In genomic region chr4:99091841-99092240, GRCh38 we compare ENCODE assay signal across 4 cellular contexts. TPM values are rescaled to one million over a fixed set of nuclear protein-coding genes. Genes with fewer than 3 reads are reported as not detected.
"Had no signal": no experiment of that assay in that cellular context is flagged by ENCODE, and none has a peak within 500 bp of the region (broad histone marks: within the 10 kb centered on the region; RNA-seq: fewer than 3 reads in every experiment).

No MANE protein-coding gene starts in this region.

RNA-seq across cellular contexts. Expression of gene ADH4, which starts 52.3 kb away (rescaled TPM):
- total RNA-seq: kidney epithelial cell, SJCRH30, T-helper 17 cell had no signal
- polyA plus RNA-seq: immature natural killer cell had no signal
